12 cellular contexts compared by ENCODE assay signal in the genomic region with DNA sequence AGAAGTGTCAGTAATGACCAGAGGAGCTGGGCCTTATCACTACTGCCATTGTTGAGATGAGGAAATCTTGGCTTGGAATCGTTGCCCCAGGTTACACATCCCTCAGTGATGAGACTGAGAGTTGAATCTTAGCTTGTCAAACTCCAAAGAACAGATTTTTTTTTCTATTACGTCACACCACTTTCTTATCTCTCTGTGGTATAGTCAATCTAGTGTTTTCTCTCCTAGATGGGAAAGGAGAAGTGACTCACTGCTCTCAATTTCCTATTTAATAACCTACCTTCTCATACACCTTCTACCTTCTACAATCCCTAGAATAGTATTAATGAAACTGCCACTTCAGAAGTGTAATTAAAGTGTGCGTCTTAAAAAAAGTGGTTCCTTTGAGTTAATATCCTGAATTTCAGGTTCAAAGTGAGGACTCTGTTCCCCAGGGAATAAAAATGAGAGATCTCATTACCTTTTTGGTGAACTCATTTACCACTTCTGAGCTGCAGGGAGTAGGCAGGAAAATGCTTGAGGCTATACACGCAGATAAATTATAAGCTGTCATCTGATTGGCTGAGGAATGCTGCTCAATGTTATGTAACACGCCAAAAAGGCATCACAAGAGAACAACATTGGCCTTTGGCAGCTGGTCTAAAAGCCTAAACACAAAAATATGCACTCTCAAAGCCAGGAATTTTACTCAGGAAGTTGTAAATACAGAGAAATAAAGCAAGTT. TPM values are rescaled to one million over a fixed set of nuclear protein-coding genes. Genes with fewer than 3 reads are reported as not detected.
DNase-seq lines count a peak whose midpoint lies in the region; ATAC-seq and TF ChIP-seq lines count a peak whose summit lies in the region.
"Had no signal": no experiment of that assay in that cellular context is flagged by ENCODE, and none has a peak within 500 bp of the region (broad histone marks: within the 10 kb centered on the region; RNA-seq: fewer than 3 reads in every experiment).

No MANE protein-coding gene starts in this region.

- no peak for ATAC-seq in GM19395 (IDR thresholded peaks at IDR 0.05; ENCODE audit: unreplicated experiment)
- ATAC-seq: activated CD8-positive, alpha-beta memory T cell treated with anti-CD3 and anti-CD28 coated beads, Interleukin-2, amount 10 ng/mL, durations not matched to agents 7 days and 5 days; gastroesophageal sphincter; T-helper 17 cell had no signal

- no peaks in the 10 kb centered on the region for H3K36me3 Mint-ChIP-seq in nephron progenitor cell (ENCODE audit: low read depth)
- H3K36me3 Mint-ChIP-seq: activated CD8-positive, alpha-beta memory T cell treated with anti-CD3 and anti-CD28 coated beads, Interleukin-2, amount 10 ng/mL, durations not matched to agents 7 days and 5 days had no signal

- no peak for TF ChIP-seq POLR2A in adrenal gland (IDR thresholded peaks at IDR 0.05)

- DNase-seq in GM04504 (ENCODE audit: low read depth) (peak; percentile 87), MG63 (peak; percentile 61), choroid plexus epithelial cell (ENCODE audit: low read depth) (peak; percentile 94), putamen (ENCODE audit: low spot score) (peak; percentile 21), adrenal gland (no peak), nephron progenitor cell (no peak)
- DNase-seq in stimulated activated naive CD4-positive, alpha-beta T cell treated with Interleukin-2 at 50 U/mL for 16 hours (lab: John Stamatoyannopoulos, UW), result no peak
- DNase-seq: activated CD8-positive, alpha-beta memory T cell treated with anti-CD3 and anti-CD28 coated beads, Interleukin-2, amount 10 ng/mL, durations not matched to agents 7 days and 5 days; anterior cingulate cortex; T-helper 17 cell had no signal

- H3K4me3 ChIP-seq in MG63, result no peak overlapping the region
- H3K4me3 ChIP-seq in choroid plexus epithelial cell (ENCODE audit: low read depth, low read length), result no peak overlapping the region
- H3K4me3 ChIP-seq in adrenal gland, result no peak overlapping the region
- H3K4me3 ChIP-seq: gastroesophageal sphincter had no signal

- no peak overlapping the region for H3K27ac Mint-ChIP-seq in nephron progenitor cell
- H3K27ac Mint-ChIP-seq: activated CD8-positive, alpha-beta memory T cell treated with anti-CD3 and anti-CD28 coated beads, Interleukin-2, amount 10 ng/mL, durations not matched to agents 7 days and 5 days; T-helper 17 cell had no signal

- H3K4me1 ChIP-seq in adrenal gland (replicated peaks in 1 of 2), result no peaks in the 10 kb centered on the region

- H3K36me3 ChIP-seq in MG63, result no peaks in the 10 kb centered on the region
- H3K36me3 ChIP-seq in adrenal gland (replicated peaks in 1 of 2), result no peaks in the 10 kb centered on the region
- H3K36me3 ChIP-seq: gastroesophageal sphincter had no signal

- no peak for TF ChIP-seq CTCF in choroid plexus epithelial cell (conservative IDR thresholded peaks at IDR 0.05; ENCODE audit: low read depth, low read length)
- no peak for TF ChIP-seq CTCF in adrenal gland (IDR thresholded peaks at IDR 0.05)
- TF ChIP-seq CTCF in nephron progenitor cell (IDR thresholded peaks at IDR 0.05), result no peak

- no peaks in the 10 kb centered on the region for H3K27me3 ChIP-seq in MG63
- H3K27me3 ChIP-seq in adrenal gland, result no peaks in the 10 kb centered on the region
- H3K27me3 ChIP-seq: gastroesophageal sphincter had no signal

- H3K4me1 Mint-ChIP-seq in nephron progenitor cell, result no peaks in the 10 kb centered on the region
- H3K4me1 Mint-ChIP-seq: activated CD8-positive, alpha-beta memory T cell treated with anti-CD3 and anti-CD28 coated beads, Interleukin-2, amount 10 ng/mL, durations not matched to agents 7 days and 5 days; T-helper 17 cell had no signal

- H3K27ac ChIP-seq in adrenal gland, result no peak overlapping the region

- no peak overlapping the region for H3K4me3 Mint-ChIP-seq in nephron progenitor cell
- H3K4me3 Mint-ChIP-seq: activated CD8-positive, alpha-beta memory T cell treated with anti-CD3 and anti-CD28 coated beads, Interleukin-2, amount 10 ng/mL, durations not matched to agents 7 days and 5 days; T-helper 17 cell had no signal

- H3K9me3 ChIP-seq in MG63 (no peaks in the 10 kb centered on the region), adrenal gland (replicated peaks in 1 of 3) (no peaks in the 10 kb centered on the region)
- H3K9me3 ChIP-seq: gastroesophageal sphincter had no signal

- peaks cover 2% of the 10 kb centered on the region for H3K27me3 Mint-ChIP-seq in nephron progenitor cell (ENCODE audit: low read depth, poor library complexity)

- WGBS in adrenal gland, 4 donors, result 36 to 50% (median 47%) methylated on average over 5 of the region's 5 CpGs

- intact Hi-C loops in adrenal gland (cut with DNase I), result no loop called here

- no peaks in the 10 kb centered on the region for H3K9me3 Mint-ChIP-seq in nephron progenitor cell

RNA-seq across cellular contexts. Expression of a gene that starts 59.3 kb away (rescaled TPM):
- 29.8 and 86.4 TPM in 2 replicates for total RNA-seq in MG63 (2014; rRNA removed; shearing (Covaris generic); ENCODE audit: low replicate concordance)
- total RNA-seq in adrenal gland, result 1 to 10 TPM in 6 of 8 donors, under 1 TPM in 2; 0.61 to 4.8 (median 2.0) TPM
- 1 to 10 TPM in 2 of 3 donors, under 1 TPM in 1; 0.94 to 5.3 (median 1.4) TPM for polyA plus RNA-seq in adrenal gland

Comparison
In these comparisons a context has a peak if more than half of its experiments do, and no peak if none do; other contexts are left out.
1. DNase-seq: peak in GM04504 (single experiment), MG63 (single experiment), choroid plexus epithelial cell (single experiment) and putamen (single experiment); none in adrenal gland (0 of 7), nephron progenitor cell (single experiment) and stimulated activated naive CD4-positive, alpha-beta T cell treated with Interleukin-2 at 50 U/mL for 16 hours (single experiment).